In genomic region chr2:59790186-59791142, GRCh38 we compare ENCODE assay signal across 20 cellular contexts.
A peak's percentile ranks its signal among the peaks of the same experiment; 100 is the strongest.
DNase-seq lines count a peak whose midpoint lies in the region; TF ChIP-seq lines count a peak whose summit lies in the region.
"Had no signal": no experiment of that assay in that cellular context is flagged by ENCODE, and none has a peak within 500 bp of the region (broad histone marks: within the 10 kb centered on the region; RNA-seq: fewer than 3 reads in every experiment).

No MANE protein-coding gene starts in this region.

- H2BK12ac ChIP-seq in trophoblast cell (ENCODE audit: low read length), result peak overlapping the region; percentile 79

- peaks cover 4% of the 10 kb centered on the region for H3K9me3 Mint-ChIP-seq in endodermal cell
- no peaks in the 10 kb centered on the region for H3K9me3 Mint-ChIP-seq in activated naive CD4-positive, alpha-beta T cell treated with anti-CD3 and anti-CD28 coated beads, Interleukin-2, amount 10 ng/mL, durations not matched to agents 7 days and 5 days

- no peak overlapping the region for H3K4ac ChIP-seq in trophoblast cell (ENCODE audit: low read depth, low read length)

- 85 to 88% methylated on average over 6 to 11 of the region's 11 CpGs for WGBS in endodermal cell (ENCODE audit: insufficient coverage in 1 of 2, insufficient read length in 1 of 2), 2 experiments
- WGBS in trophoblast cell (ENCODE audit: extremely low coverage, insufficient coverage, insufficient read length), result no CpG with 5 or more reads among the region's 11 CpGs
- 81% methylated on average over 11 of the region's 11 CpGs for whole genome bisulfite sequencing in prostate gland

- H3K9me3 ChIP-seq in endodermal cell (ENCODE audit: control insufficient read depth, low read length), result no peaks in the 10 kb centered on the region
- no peaks in the 10 kb centered on the region for H3K9me3 ChIP-seq in trophoblast cell (ENCODE audit: insufficient read depth, low read depth, low read length)
- H3K9me3 ChIP-seq in prostate gland, result no peaks in the 10 kb centered on the region
- H3K9me3 ChIP-seq: BLaER1, SJCRH30 had no signal

- H2AFZ ChIP-seq in trophoblast cell (ENCODE audit: insufficient read depth, low read length, poor library complexity), result no peak overlapping the region
- H2AFZ ChIP-seq: GM23248, PC-9 had no signal

- peak overlapping the region; percentile 44 for H2BK120ac ChIP-seq in trophoblast cell (ENCODE audit: insufficient read depth, low read length, poor library complexity)

- DNase-seq in NCI-H146 (lab: John Stamatoyannopoulos, UW), result peak; percentile 34
- no peak for DNase-seq in NCI-H146 treated with DMSO at 0.1 percent for 48 hours (lab: John Stamatoyannopoulos, UW; ENCODE audit: unreplicated experiment)
- peak; percentile 43 to 48 for DNase-seq in NCI-H526 (lab: John Stamatoyannopoulos, UW)
- no peak for DNase-seq in endodermal cell
- no peak for DNase-seq in trophoblast cell
- no peak for DNase-seq in prostate gland (ENCODE audit: low spot score)
- DNase-seq in activated naive CD4-positive, alpha-beta T cell treated with anti-CD3 and anti-CD28 coated beads, Interleukin-2, amount 10 ng/mL, durations not matched to agents 7 days and 5 days, result no peak
- DNase-seq in T-helper 9 cell, result no peak
- DNase-seq: 8988T; CD8-positive, alpha-beta T cell; DMS79; HFFc6; NCI-H1048; NCI-H1930; NCI-H510A treated with DMSO at 0.1 percent for 48 hours; PC-9; SJCRH30 had no signal

- H3K4me2 ChIP-seq in trophoblast cell (ENCODE audit: low read length), result no peak overlapping the region
- H3K4me2 ChIP-seq: BLaER1, PC-9 had no signal

- CTCF ChIA-PET in activated naive CD4-positive, alpha-beta T cell treated with anti-CD3 and anti-CD28 coated beads, Interleukin-2, amount 10 ng/mL, durations not matched to agents 7 days and 5 days (lab: Charles Lee), result interaction anchor here (0.5 kb wide), 1 partner anchor 818 kb away, joined by 3 read pairs; no protein-coding TSS in a partner anchor

- H3K36me3 ChIP-seq in endodermal cell (ENCODE audit: control insufficient read depth, insufficient read depth, low read length) (no peaks in the 10 kb centered on the region), trophoblast cell (ENCODE audit: control insufficient read depth in 1 of 2, insufficient read depth in 2 of 2, low read length in 2 of 2) (no peaks in the 10 kb centered on the region), prostate gland (no peaks in the 10 kb centered on the region)
- H3K36me3 ChIP-seq: BLaER1, SJCRH30 had no signal

- no peak overlapping the region for H3K9ac ChIP-seq in endodermal cell (ENCODE audit: extremely low read depth, low read length, poor library complexity, severe bottlenecking)
- H3K9ac ChIP-seq in trophoblast cell (ENCODE audit: low read length), result no peak overlapping the region
- H3K9ac ChIP-seq: BLaER1, GM23248 had no signal

- no peak overlapping the region for H4K8ac ChIP-seq in trophoblast cell (ENCODE audit: low read depth, low read length)

- peaks cover 2% of the 10 kb centered on the region for H3K27me3 Mint-ChIP-seq in endodermal cell (ENCODE audit: insufficient read depth)
- no peaks in the 10 kb centered on the region for H3K27me3 Mint-ChIP-seq in activated naive CD4-positive, alpha-beta T cell treated with anti-CD3 and anti-CD28 coated beads, Interleukin-2, amount 10 ng/mL, durations not matched to agents 7 days and 5 days

- H3K14ac ChIP-seq in trophoblast cell (ENCODE audit: low read length), result no peak overlapping the region

- H3K27me3 ChIP-seq in endodermal cell (ENCODE audit: control insufficient read depth, insufficient read depth, low read length, poor library complexity, severe bottlenecking) (no peaks in the 10 kb centered on the region), trophoblast cell (ENCODE audit: insufficient read depth, low read length) (no peaks in the 10 kb centered on the region), prostate gland (replicated peaks; ENCODE audit: insufficient read depth) (no peaks in the 10 kb centered on the region)
- H3K27me3 ChIP-seq: BLaER1, SJCRH30 had no signal

- H4K12ac ChIP-seq in trophoblast cell (ENCODE audit: low read depth, low read length), result no peak overlapping the region

- peak overlapping the region; percentile 74 for H4K91ac ChIP-seq in trophoblast cell (ENCODE audit: low read depth, low read length)

- TF ChIP-seq POLR2A in prostate gland (IDR thresholded peaks at IDR 0.05), result no peak

- H3K27ac Mint-ChIP-seq in endodermal cell, result no peak overlapping the region
- no peak overlapping the region for H3K27ac Mint-ChIP-seq in activated naive CD4-positive, alpha-beta T cell treated with anti-CD3 and anti-CD28 coated beads, Interleukin-2, amount 10 ng/mL, durations not matched to agents 7 days and 5 days
- H3K27ac Mint-ChIP-seq: CD8-positive, alpha-beta T cell; HFFc6 had no signal

- no peaks in the 10 kb centered on the region for H3K79me2 ChIP-seq in trophoblast cell (ENCODE audit: control insufficient read depth, insufficient read depth, low read length, poor library complexity)

- H3K36me3 Mint-ChIP-seq in endodermal cell (ENCODE audit: low read depth), result no peaks in the 10 kb centered on the region
- H3K36me3 Mint-ChIP-seq in activated naive CD4-positive, alpha-beta T cell treated with anti-CD3 and anti-CD28 coated beads, Interleukin-2, amount 10 ng/mL, durations not matched to agents 7 days and 5 days, result no peaks in the 10 kb centered on the region
- H3K36me3 Mint-ChIP-seq: CD8-positive, alpha-beta T cell had no signal

- H3K18ac ChIP-seq in trophoblast cell (ENCODE audit: low read length), result no peak overlapping the region

- H2AK5ac ChIP-seq in trophoblast cell (ENCODE audit: low read length), result no peak overlapping the region

- no peak overlapping the region for H3K23ac ChIP-seq in trophoblast cell (ENCODE audit: low read length)

- H3K27ac ChIP-seq in endodermal cell (ENCODE audit: low read depth, low read length), result peak overlapping the region; percentile 33
- peak overlapping the region; percentile 28 for H3K27ac ChIP-seq in trophoblast cell (ENCODE audit: low read depth, low read length)
- no peak overlapping the region for H3K27ac ChIP-seq in prostate gland
- H3K27ac ChIP-seq: BLaER1, GM23248, PC-9, SJCRH30 had no signal

- intact Hi-C loops in prostate gland (cut with DNase I), result no loop called here

- peaks cover 4% of the 10 kb centered on the region for H3K79me1 ChIP-seq in trophoblast cell (ENCODE audit: low read length)

- no peak overlapping the region for H3K4me3 Mint-ChIP-seq in endodermal cell
- H3K4me3 Mint-ChIP-seq in activated naive CD4-positive, alpha-beta T cell treated with anti-CD3 and anti-CD28 coated beads, Interleukin-2, amount 10 ng/mL, durations not matched to agents 7 days and 5 days, result no peak overlapping the region
- H3K4me3 Mint-ChIP-seq: CD8-positive, alpha-beta T cell; HFFc6 had no signal

- H3K4me1 ChIP-seq in endodermal cell (ENCODE audit: control insufficient read depth, insufficient read depth, low read length) (no peaks in the 10 kb centered on the region), trophoblast cell (ENCODE audit: control insufficient read depth in 1 of 2, insufficient read depth in 2 of 2, low read length in 2 of 2) (peaks cover 3 to 4% of the 10 kb centered on the region in 2 experiments), prostate gland (replicated peaks) (no peaks in the 10 kb centered on the region)
- H3K4me1 ChIP-seq: BLaER1, SJCRH30 had no signal

- TF ChIP-seq CTCF in endodermal cell (conservative IDR thresholded peaks at IDR 0.05), result peak; percentile 17
- no peak for TF ChIP-seq CTCF in prostate gland (IDR thresholded peaks at IDR 0.05)

- H2BK5ac ChIP-seq in trophoblast cell (ENCODE audit: low read depth, low read length, poor library complexity), result no peak overlapping the region

- peaks cover 14% of the 10 kb centered on the region for H3K4me1 Mint-ChIP-seq in endodermal cell
- no peaks in the 10 kb centered on the region for H3K4me1 Mint-ChIP-seq in activated naive CD4-positive, alpha-beta T cell treated with anti-CD3 and anti-CD28 coated beads, Interleukin-2, amount 10 ng/mL, durations not matched to agents 7 days and 5 days

- H3K4me3 ChIP-seq in endodermal cell (ENCODE audit: low read length) (no peak overlapping the region), trophoblast cell (ENCODE audit: low read depth, low read length) (no peak overlapping the region), prostate gland (no peak overlapping the region)
- H3K4me3 ChIP-seq: BLaER1, GM12878, GM23248, PC-9, SJCRH30 had no signal

Comparison
In these comparisons a context has a peak if more than half of its experiments do, and no peak if none do; other contexts are left out.
1. DNase-seq: peak in NCI-H146 (single experiment) and NCI-H526 (2 of 2); none in NCI-H146 treated with DMSO at 0.1 percent for 48 hours (single experiment), endodermal cell (single experiment), trophoblast cell (0 of 2), prostate gland (single experiment), activated naive CD4-positive, alpha-beta T cell treated with anti-CD3 and anti-CD28 coated beads, Interleukin-2, amount 10 ng/mL, durations not matched to agents 7 days and 5 days (single experiment) and T-helper 9 cell (single experiment).
2. H3K27ac ChIP-seq: peak in endodermal cell (single experiment) and trophoblast cell (single experiment); none in prostate gland (0 of 2).